ENCODE assay signal across 18 cellular contexts in the genomic region with DNA sequence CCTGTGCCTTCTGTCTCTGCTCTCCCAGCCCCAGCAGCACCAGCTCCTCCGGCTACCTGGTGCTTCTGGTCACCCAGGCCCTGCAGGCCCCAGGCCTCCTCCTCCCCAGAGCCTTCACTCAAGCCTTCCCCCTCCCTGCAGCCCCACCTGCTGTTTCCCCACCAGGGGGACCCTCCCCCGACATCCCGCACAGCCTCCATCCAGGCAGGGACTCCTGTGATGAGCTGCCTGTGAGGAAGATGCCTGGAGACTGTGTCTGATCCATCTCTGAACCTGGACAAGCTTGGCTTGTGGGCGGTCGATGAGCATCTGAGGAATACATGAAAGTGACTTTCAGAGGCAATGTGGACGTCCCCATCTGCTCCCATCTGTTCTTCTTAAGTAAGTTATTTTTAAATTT. TPM values are rescaled to one million over a fixed set of nuclear protein-coding genes. Genes with fewer than 3 reads are reported as not detected.
A peak's percentile ranks its signal among the peaks of the same experiment; 100 is the strongest.
DNase-seq lines count a peak whose midpoint lies in the region; ATAC-seq and TF ChIP-seq lines count a peak whose summit lies in the region.
"Had no signal": no experiment of that assay in that cellular context is flagged by ENCODE, and none has a peak within 500 bp of the region (broad histone marks: within the 10 kb centered on the region; RNA-seq: fewer than 3 reads in every experiment).

No MANE protein-coding gene starts in this region.

- no peaks in the 10 kb centered on the region for H3K9me2 ChIP-seq in GM23338 (ENCODE audit: insufficient read depth)

- no peaks in the 10 kb centered on the region for H3K4me1 ChIP-seq in GM23338 (ENCODE audit: insufficient read depth)

- no peaks in the 10 kb centered on the region for H3F3A ChIP-seq in GM23338 (replicated peaks; ENCODE audit: low read depth)

- no peak overlapping the region for H3K4me3 ChIP-seq in GM23338
- H3K4me3 ChIP-seq: BLaER1 had no signal

- no peaks in the 10 kb centered on the region for H3K27me3 ChIP-seq in GM23338 (ENCODE audit: insufficient read depth)
- H3K27me3 ChIP-seq: BLaER1 had no signal

- POLR2A ChIA-PET in activated CD4-positive, alpha-beta T cell treated with anti-CD3 and anti-CD28 coated beads, Interleukin-2, amount 10 ng/mL, durations not matched to agents 7 days and 5 days (lab: Charles Lee) = no interaction called here

- H3K27ac ChIP-seq in GM23338 (ENCODE audit: low read depth) = no peak overlapping the region
- H3K27ac ChIP-seq in angular gyrus (ENCODE audit: low read depth, low read length) = peak overlapping the region; percentile 34
- H3K27ac ChIP-seq: BLaER1 had no signal

- no peak overlapping the region for H3K4me2 ChIP-seq in GM23338
- H3K4me2 ChIP-seq: BLaER1 had no signal

- no peak overlapping the region for H3K4me3 Mint-ChIP-seq in activated CD4-positive, alpha-beta T cell treated with anti-CD3 and anti-CD28 coated beads, Interleukin-2, amount 10 ng/mL, durations not matched to agents 7 days and 5 days
- no peak overlapping the region for H3K4me3 Mint-ChIP-seq in GM23338
- H3K4me3 Mint-ChIP-seq: CD4-positive, alpha-beta memory T cell; HFFc6 had no signal

- no peaks in the 10 kb centered on the region for H3K36me3 ChIP-seq in GM23338 (ENCODE audit: insufficient read depth)
- H3K36me3 ChIP-seq: BLaER1 had no signal

- CTCF ChIA-PET in activated CD4-positive, alpha-beta T cell treated with anti-CD3 and anti-CD28 coated beads, Interleukin-2, amount 10 ng/mL, durations not matched to agents 7 days and 5 days (lab: Charles Lee) = interaction anchor here (1.7 to 6.9 kb wide), 2 partner anchors 8 to 14 kb away, joined by 4 to 23 read pairs; no protein-coding TSS in a partner anchor

- no peak overlapping the region; the same call in 1 of the 2 replicates for H2AFZ ChIP-seq in GM23338

- peaks cover 22% of the 10 kb centered on the region for H3K9me3 Mint-ChIP-seq in activated CD4-positive, alpha-beta T cell treated with anti-CD3 and anti-CD28 coated beads, Interleukin-2, amount 10 ng/mL, durations not matched to agents 7 days and 5 days
- H3K9me3 Mint-ChIP-seq in GM23338 = no peaks in the 10 kb centered on the region
- H3K9me3 Mint-ChIP-seq: CD4-positive, alpha-beta memory T cell; HFFc6 had no signal

- H3K4me1 Mint-ChIP-seq in activated CD4-positive, alpha-beta T cell treated with anti-CD3 and anti-CD28 coated beads, Interleukin-2, amount 10 ng/mL, durations not matched to agents 7 days and 5 days = peaks cover 35% of the 10 kb centered on the region
- H3K4me1 Mint-ChIP-seq in GM23338 = peaks cover 4% of the 10 kb centered on the region; the same call in 2 of the 3 replicates

- DNase-seq in activated CD4-positive, alpha-beta T cell treated with anti-CD3 and anti-CD28 coated beads, Interleukin-2, amount 10 ng/mL, durations not matched to agents 7 days and 5 days = no peak
- DNase-seq in activated CD4-positive, alpha-beta T cell treated with anti-CD3 and anti-CD28 coated beads, Interleukin-2, amount 50 U/mL, for 48 hours = no peak
- DNase-seq in GM23338 (ENCODE audit: low spot score) = no peak
- DNase-seq in occipital lobe (lab: John Stamatoyannopoulos, UW) = peak; percentile 63
- no peak for DNase-seq in KG1 (lab: John Stamatoyannopoulos, UW)
- DNase-seq: CD4-positive, alpha-beta memory T cell; HFFc6; MV-4-11; NCI-H1694 treated with DMSO at 0.1 percent for 48 hours; NCI-H510A; NCI-H748 treated with DMSO at 0.1 percent for 48 hours; OCI-M1; RPMI8226; SHP77 treated with DMSO at 0.1 percent for 48 hours had no signal

- ATAC-seq in GM23338 = peak; percentile 74
- ATAC-seq in GM21381 (IDR thresholded peaks at IDR 0.05; ENCODE audit: unreplicated experiment) = no peak

- H3K27ac Mint-ChIP-seq in activated CD4-positive, alpha-beta T cell treated with anti-CD3 and anti-CD28 coated beads, Interleukin-2, amount 10 ng/mL, durations not matched to agents 7 days and 5 days = peak overlapping the region; percentile 94
- H3K27ac Mint-ChIP-seq in GM23338 = no peak overlapping the region
- H3K27ac Mint-ChIP-seq: CD4-positive, alpha-beta memory T cell; HFFc6 had no signal

- peaks cover 24% of the 10 kb centered on the region for H3K36me3 Mint-ChIP-seq in activated CD4-positive, alpha-beta T cell treated with anti-CD3 and anti-CD28 coated beads, Interleukin-2, amount 10 ng/mL, durations not matched to agents 7 days and 5 days (ENCODE audit: low read depth)
- H3K36me3 Mint-ChIP-seq in GM23338 (ENCODE audit: low read depth) = no peaks in the 10 kb centered on the region
- H3K36me3 Mint-ChIP-seq: CD4-positive, alpha-beta memory T cell had no signal

- H4K20me1 ChIP-seq in GM23338 (replicated peaks; ENCODE audit: insufficient read depth) = no peaks in the 10 kb centered on the region
- H4K20me1 ChIP-seq: BLaER1 had no signal

- no peak for TF ChIP-seq CTCF in GM23338 (conservative IDR thresholded peaks at IDR 0.05; ENCODE audit: low read depth in 2 of 2)

- no peaks in the 10 kb centered on the region for H3K79me2 ChIP-seq in GM23338 (replicated peaks; ENCODE audit: insufficient read depth)

- H3K27me3 Mint-ChIP-seq in activated CD4-positive, alpha-beta T cell treated with anti-CD3 and anti-CD28 coated beads, Interleukin-2, amount 10 ng/mL, durations not matched to agents 7 days and 5 days = peaks cover 5% of the 10 kb centered on the region
- peaks cover 3% of the 10 kb centered on the region for H3K27me3 Mint-ChIP-seq in GM23338 (ENCODE audit: insufficient read depth, low read depth, poor library complexity)

TF ChIP-seq in GM23338, 12 proteins besides CTCF, POLR2A, EP300 and RAD21 (continues in another document):
- TF ChIP-seq CREB1 (CRISPR knock-in tag; IDR thresholded peaks at IDR 0.05; ENCODE audit: low read depth) (no peak), NANOG (IDR thresholded peaks at IDR 0.05; ENCODE audit: borderline replicate concordance) (no peak), JUNB (IDR thresholded peaks at IDR 0.05; ENCODE audit: unreplicated experiment) (no peak), ZNF331 (CRISPR knock-in tag; IDR thresholded peaks at IDR 0.05; ENCODE audit: low read depth) (no peak)
- TF ChIP-seq, protein P1, sequence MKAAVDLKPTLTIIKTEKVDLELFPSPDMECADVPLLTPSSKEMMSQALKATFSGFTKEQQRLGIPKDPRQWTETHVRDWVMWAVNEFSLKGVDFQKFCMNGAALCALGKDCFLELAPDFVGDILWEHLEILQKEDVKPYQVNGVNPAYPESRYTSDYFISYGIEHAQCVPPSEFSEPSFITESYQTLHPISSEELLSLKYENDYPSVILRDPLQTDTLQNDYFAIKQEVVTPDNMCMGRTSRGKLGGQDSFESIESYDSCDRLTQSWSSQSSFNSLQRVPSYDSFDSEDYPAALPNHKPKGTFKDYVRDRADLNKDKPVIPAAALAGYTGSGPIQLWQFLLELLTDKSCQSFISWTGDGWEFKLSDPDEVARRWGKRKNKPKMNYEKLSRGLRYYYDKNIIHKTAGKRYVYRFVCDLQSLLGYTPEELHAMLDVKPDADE (IDR thresholded peaks at IDR 0.05) = no peak

RNA-seq across cellular contexts. Expression of a gene that starts 45.0 kb away (rescaled TPM):
- not detected for total RNA-seq in activated CD4-positive, alpha-beta T cell treated with anti-CD3 and anti-CD28 coated beads, Interleukin-2, amount 10 ng/mL, durations not matched to agents 7 days and 5 days
- 0.35 and 4.6 TPM in 2 replicates for total RNA-seq in GM23338 (2014; rRNA removed; shearing (Covaris generic))
- polyA plus RNA-seq in GM23338 (2016; fragmentation: Nextera tagmentation; extraction: Ambion mirVana) = 1.1 and 2.6 TPM in 2 replicates
- total RNA-seq in occipital lobe = 4.7 TPM
- total RNA-seq: CD4-positive, alpha-beta memory T cell; H4; HFFc6 had no signal
